22 cellular contexts compared by ENCODE assay signal in genomic region chr10:132522521-132523411, GRCh38. TPM values are rescaled to one million over a fixed set of nuclear protein-coding genes. Genes with fewer than 3 reads are reported as not detected.
DNase-seq lines count a peak whose midpoint lies in the region; ATAC-seq, FAIRE-seq and TF ChIP-seq lines count a peak whose summit lies in the region.
"Had no signal": no experiment of that assay in that cellular context is flagged by ENCODE, and none has a peak within 500 bp of the region (broad histone marks: within the 10 kb centered on the region; RNA-seq: fewer than 3 reads in every experiment).

No MANE protein-coding gene starts in this region.

- H3K4me1 ChIP-seq in right lobe of liver (peaks cover 1 to 19% (median 8%) of the 10 kb centered on the region in 4 donors), HepG2 (ENCODE audit: insufficient read depth, low read length) (peaks cover 40% of the 10 kb centered on the region), endodermal cell (ENCODE audit: control insufficient read depth, insufficient read depth, low read length) (peaks cover 6% of the 10 kb centered on the region), osteoblast (ENCODE audit: insufficient read depth, low read length) (peaks cover 24% of the 10 kb centered on the region)

- H3K4me3 Mint-ChIP-seq in endodermal cell: no peak overlapping the region
- H3K4me3 Mint-ChIP-seq: activated CD4-positive, alpha-beta T cell treated with anti-CD3 and anti-CD28 coated beads, Interleukin-2, amount 10 ng/mL, durations not matched to agents 24 days and 14 days; CD8-positive, alpha-beta T cell; neural progenitor cell had no signal

- H3K4me1 Mint-ChIP-seq in endodermal cell: peaks cover 5% of the 10 kb centered on the region
- H3K4me1 Mint-ChIP-seq: activated CD4-positive, alpha-beta T cell treated with anti-CD3 and anti-CD28 coated beads, Interleukin-2, amount 10 ng/mL, durations not matched to agents 24 days and 14 days had no signal

- H3K27ac ChIP-seq in right lobe of liver (no peak overlapping the region), HepG2 (ENCODE audit: extremely low read length, insufficient read depth, low read length) (no peak overlapping the region), endodermal cell (ENCODE audit: low read depth, low read length) (no peak overlapping the region), osteoblast (ENCODE audit: low read depth, low read length) (no peak overlapping the region)
- H3K27ac ChIP-seq: HL-60, neural progenitor cell, stomach had no signal

- H3K27me3 Mint-ChIP-seq in endodermal cell (ENCODE audit: insufficient read depth): peaks cover 61% of the 10 kb centered on the region

- H3K9me3 Mint-ChIP-seq in endodermal cell: no peaks in the 10 kb centered on the region
- H3K9me3 Mint-ChIP-seq: activated CD4-positive, alpha-beta T cell treated with anti-CD3 and anti-CD28 coated beads, Interleukin-2, amount 10 ng/mL, durations not matched to agents 24 days and 14 days; CD8-positive, alpha-beta T cell had no signal

- BruUV-seq in HepG2 (replicated peaks; lab: Mats Ljungman, UMichigan): no TSS peak

- H3K4me3 ChIP-seq in right lobe of liver (no peak overlapping the region), HepG2 (replicated peaks in 1 of 3; ENCODE audit: insufficient read depth in 1 of 3, low read depth in 2 of 3, low read length in 3 of 3) (no peak overlapping the region), endodermal cell (ENCODE audit: low read length) (no peak overlapping the region), osteoblast (ENCODE audit: insufficient read depth, low read length) (no peak overlapping the region)
- H3K4me3 ChIP-seq: neural progenitor cell, stomach had no signal

- H3K36me3 Mint-ChIP-seq in endodermal cell (ENCODE audit: low read depth): no peaks in the 10 kb centered on the region
- H3K36me3 Mint-ChIP-seq: CD8-positive, alpha-beta T cell; neural progenitor cell had no signal

- intact Hi-C loops in right lobe of liver (cut with DNase I) (no loop called here), HepG2 (cut with micrococcal nuclease; ENCODE audit: unreplicated experiment) (no loop called here)

- WGBS in right lobe of liver (ENCODE audit: insufficient coverage, low coverage, low lambda C conversion rate, missing lambda C conversion rate): no CpG with 5 or more reads among the region's 14 CpGs
- WGBS in HepG2 (ENCODE audit: low lambda C conversion rate): 39% methylated on average over 5 of the region's 14 CpGs
- 89 to 90% methylated on average over 9 to 14 of the region's 14 CpGs for WGBS in endodermal cell (ENCODE audit: insufficient coverage in 1 of 2, insufficient read length in 1 of 2), 2 experiments

- FAIRE-seq in HepG2 (lab: Jason Lieb, UNC): no peak
- FAIRE-seq: G401.6, H1 had no signal

- H2AFZ ChIP-seq in HepG2 (ENCODE audit: low read length) (no peak overlapping the region), osteoblast (ENCODE audit: low read length) (no peak overlapping the region)
- H2AFZ ChIP-seq: neural progenitor cell had no signal

- H3K27me3 ChIP-seq in right lobe of liver: no peaks in the 10 kb centered on the region
- peaks cover 10 to 74% of the 10 kb centered on the region in 2 experiments for H3K27me3 ChIP-seq in HepG2 (ENCODE audit: control insufficient read depth in 1 of 2, insufficient read depth in 2 of 2, low read length in 2 of 2)
- peaks cover 22% of the 10 kb centered on the region for H3K27me3 ChIP-seq in endodermal cell (ENCODE audit: control insufficient read depth, insufficient read depth, low read length, poor library complexity, severe bottlenecking)
- H3K27me3 ChIP-seq in osteoblast (ENCODE audit: insufficient read depth, low read length): peaks cover 3% of the 10 kb centered on the region

- H3K9me3 ChIP-seq in right lobe of liver: no peaks in the 10 kb centered on the region
- no peaks in the 10 kb centered on the region for H3K9me3 ChIP-seq in HepG2 (ENCODE audit: low read length)
- no peaks in the 10 kb centered on the region for H3K9me3 ChIP-seq in endodermal cell (ENCODE audit: control insufficient read depth, low read length)
- no peaks in the 10 kb centered on the region for H3K9me3 ChIP-seq in osteoblast (ENCODE audit: low read depth, low read length)
- H3K9me3 ChIP-seq: stomach had no signal

- no peaks in the 10 kb centered on the region for H4K20me1 ChIP-seq in HepG2 (ENCODE audit: insufficient read depth, low read length)
- H4K20me1 ChIP-seq in osteoblast (ENCODE audit: insufficient read depth, low read length): no peaks in the 10 kb centered on the region

- TF ChIP-seq EP300 in HepG2 (IDR thresholded peaks at IDR 0.05; ENCODE audit: low read depth in 2 of 2, low read length in 2 of 2) (no peak), HepG2 (CRISPR knock-in tag; IDR thresholded peaks at IDR 0.05; ENCODE audit: borderline replicate concordance) (no peak)

- TF ChIP-seq RAD21 in HepG2 (CRISPR knock-in tag; IDR thresholded peaks at IDR 0.05): no peak

- no peaks in the 10 kb centered on the region for H3K36me3 ChIP-seq in right lobe of liver
- no peaks in the 10 kb centered on the region for H3K36me3 ChIP-seq in HepG2 (replicated peaks in 1 of 2; ENCODE audit: control insufficient read depth in 1 of 2, insufficient read depth in 2 of 2, low read length in 2 of 2)
- H3K36me3 ChIP-seq in endodermal cell (ENCODE audit: control insufficient read depth, insufficient read depth, low read length): no peaks in the 10 kb centered on the region
- H3K36me3 ChIP-seq in osteoblast (ENCODE audit: insufficient read depth, low read length): no peaks in the 10 kb centered on the region
- H3K36me3 ChIP-seq: neural progenitor cell, stomach had no signal

- no peak overlapping the region for H3K4me2 ChIP-seq in HepG2 (ENCODE audit: low read depth, low read length)
- no peak overlapping the region for H3K4me2 ChIP-seq in osteoblast (ENCODE audit: insufficient read depth, low read length)
- H3K4me2 ChIP-seq: neural progenitor cell had no signal

- in situ Hi-C loops in HepG2 (cut with HindIII; ENCODE audit: extremely low pct_ligation_motif_present, low pct_unique_long_range_greater_than_20kb): no loop called here

- H3K27ac Mint-ChIP-seq in endodermal cell: no peak overlapping the region
- H3K27ac Mint-ChIP-seq: activated CD4-positive, alpha-beta T cell treated with anti-CD3 and anti-CD28 coated beads, Interleukin-2, amount 10 ng/mL, durations not matched to agents 24 days and 14 days; CD8-positive, alpha-beta T cell had no signal

- H3K79me2 ChIP-seq in HepG2 (ENCODE audit: insufficient read depth, low read length) (no peaks in the 10 kb centered on the region), osteoblast (ENCODE audit: insufficient read depth, low read length) (no peaks in the 10 kb centered on the region)

- no peak for TF ChIP-seq CTCF in right lobe of liver (IDR thresholded peaks at IDR 0.05)
- TF ChIP-seq CTCF in HepG2 (CRISPR knock-in tag; IDR thresholded peaks at IDR 0.05): no peak
- TF ChIP-seq CTCF in endodermal cell (conservative IDR thresholded peaks at IDR 0.05): no peak
- no peak for TF ChIP-seq CTCF in osteoblast (IDR thresholded peaks at IDR 0.05; ENCODE audit: extremely low read depth, low read depth, low read length)

- peak in 2 of 3 donors; percentile 37 for DNase-seq in right lobe of liver
- DNase-seq in HepG2 (ENCODE audit: low spot score): no peak
- peak; percentile 39 for DNase-seq in endodermal cell
- peak; percentile 68 for DNase-seq in osteoblast (ENCODE audit: insufficient read length, low spot score, missing footprints)
- DNase-seq in RKO (ENCODE audit: low spot score): no peak
- DNase-seq in GOT3 (lab: John Stamatoyannopoulos, UW): no peak
- DNase-seq in MV-4-11 (lab: John Stamatoyannopoulos, UW): no peak
- DNase-seq: activated CD4-positive, alpha-beta T cell treated with anti-CD3 and anti-CD28 coated beads, Interleukin-2, amount 10 ng/mL, durations not matched to agents 24 days and 14 days; activated CD8-positive, alpha-beta memory T cell treated with anti-CD3 and anti-CD28 coated beads, Interleukin-2, amount 50 U/mL, for 4 hours; CD8-positive, alpha-beta T cell; NCI-H1105; NCI-H2029 treated with DMSO at 0.1 percent for 48 hours; OCI-M1; SIG-M5; stimulated activated CD4-positive, alpha-beta T cell treated with anti-CD3 and anti-CD28 coated beads, Interleukin-12 subunit alpha, Interleukin-12 subunit beta, amount 100 ng/mL, for 4 hours; stimulated activated CD4-positive, alpha-beta T cell treated with anti-CD3 and anti-CD28 coated beads, Interleukin-4, amount 100 ng/mL, for 4 hours; stomach had no signal

- TF ChIP-seq POLR2A in right lobe of liver (IDR thresholded peaks at IDR 0.05) (no peak), HepG2 (IDR thresholded peaks at IDR 0.05; ENCODE audit: insufficient read depth in 1 of 2, low read depth in 2 of 2, low read length in 2 of 2) (no peak)

- POLR2A ChIA-PET in HepG2 (lab: Yijun Ruan, JAX): no interaction called here

- ATAC-seq in right lobe of liver (no peak), HepG2 (no peak)
- ATAC-seq: CD8-positive, alpha-beta T cell; left colon had no signal

- no peak overlapping the region for H3K9ac ChIP-seq in HepG2 (ENCODE audit: insufficient read depth, low read depth, low read length)
- H3K9ac ChIP-seq in endodermal cell (ENCODE audit: extremely low read depth, low read length, poor library complexity, severe bottlenecking): no peak overlapping the region
- H3K9ac ChIP-seq: neural progenitor cell had no signal

- CTCF ChIA-PET in HepG2 (lab: Yijun Ruan, JAX; ENCODE audit: low intra/inter-chr PET ratio, low total read pairs): no interaction called here

RNA-seq across cellular contexts. Expression of gene INPP5A, which starts 14.8 kb away (rescaled TPM):
- total RNA-seq in right lobe of liver: 10 to 100 TPM; 12.5 to 24.6 (median 16.9) TPM
- total RNA-seq in HepG2 (2016; rRNA removed; fragmentation: Illumina TruSeq; extraction: Trizol): 37.9 and 46.8 TPM in 2 replicates
- 52.6 and 54.7 TPM in 2 replicates for total RNA-seq in HepG2 (2016; cell fraction: cytosol; rRNA removed; fragmentation: Illumina TruSeq; extraction: Trizol; ENCODE audit: low read depth)
- total RNA-seq in HepG2 (2016; cell fraction: insoluble cytoplasmic fraction; rRNA removed; fragmentation: Illumina TruSeq; extraction: Trizol): 38.3 and 42.5 TPM in 2 replicates
- 103 and 110 TPM in 2 replicates for total RNA-seq in HepG2 (2016; cell fraction: membrane; rRNA removed; fragmentation: Illumina TruSeq; extraction: Trizol)
- total RNA-seq in HepG2 (2016; cell fraction: nucleus; rRNA removed; fragmentation: Illumina TruSeq; extraction: Trizol): 15.7 and 18.8 TPM in 2 replicates
- polyA plus RNA-seq in HepG2 (2011; rRNA removed): 17.5 and 19.5 TPM in 2 replicates
- polyA plus RNA-seq in HepG2 (2011; cell fraction: cytosol; rRNA removed): 16.7 and 18.4 TPM in 2 replicates
- polyA plus RNA-seq in HepG2 (2011; cell fraction: nucleus; rRNA removed): 14.6 and 14.9 TPM in 2 replicates
- polyA plus RNA-seq in HepG2 (2012): 15.8 and 18.2 TPM in 2 replicates
- 49.5 and 52.9 TPM in 2 replicates for polyA plus RNA-seq in HepG2 (2016; cell fraction: cytosol; fragmentation: Illumina TruSeq; extraction: Trizol; ENCODE audit: low read depth)
- 40.7 and 47.8 TPM in 2 replicates for polyA plus RNA-seq in HepG2 (2016; cell fraction: insoluble cytoplasmic fraction; fragmentation: Illumina TruSeq; extraction: Trizol; ENCODE audit: low read depth)
- 97.2 and 97.6 TPM in 2 replicates for polyA plus RNA-seq in HepG2 (2016; cell fraction: membrane; fragmentation: Illumina TruSeq; extraction: Trizol; ENCODE audit: low read depth)
- polyA plus RNA-seq in HepG2 (2016; cell fraction: nucleus; fragmentation: Illumina TruSeq; extraction: Trizol; ENCODE audit: insufficient read depth, low read depth): 25.8 and 27.0 TPM in 2 replicates
- 17.0 and 32.5 TPM in 2 replicates for polyA minus RNA-seq in HepG2 (2011; rRNA and poly(A)+ RNA removed; ENCODE audit: low replicate concordance)
- 16.4 and 21.7 TPM in 2 replicates for polyA minus RNA-seq in HepG2 (2011; cell fraction: cytosol; rRNA and poly(A)+ RNA removed)
- polyA minus RNA-seq in HepG2 (2011; cell fraction: nucleus; rRNA and poly(A)+ RNA removed): 19.1 and 20.6 TPM in 2 replicates
- 10 to 100 TPM; 20.7 to 26.7 TPM for total RNA-seq in endodermal cell
- 21.7 TPM for polyA plus RNA-seq in endodermal cell (2013, experiment 1 of 2)
- polyA plus RNA-seq in endodermal cell (2013, experiment 2 of 2): 20.9 TPM
- total RNA-seq in osteoblast: 20.9 and 22.8 TPM in 2 replicates

Comparison
In these comparisons a context has a peak if more than half of its experiments do, and no peak if none do; other contexts are left out.
1. DNase-seq: peak in right lobe of liver (2 of 3), endodermal cell (single experiment) and osteoblast (single experiment); none in HepG2 (single experiment), RKO (single experiment), GOT3 (single experiment) and MV-4-11 (single experiment).